ENCODE assay signal across 1 cellular context in genomic region chr1:211261229-211261628, GRCh38.
A peak's percentile ranks its signal among the peaks of the same experiment; 100 is the strongest.
TF ChIP-seq lines count a peak whose summit lies in the region.

No MANE protein-coding gene starts in this region.

TF ChIP-seq in GM12878, 131 proteins besides CTCF, POLR2A, EP300 and RAD21 (continued from another document):
- 0 out of 2 replicates have a peak, but pooled peaks have one; percentile 2 for TF ChIP-seq RELB (IDR thresholded peaks at IDR 0.05; ENCODE audit: low read depth)
- TF ChIP-seq ATF3 (IDR thresholded peaks at IDR 0.05; ENCODE audit: borderline replicate concordance, extremely low read depth, low read depth, low read length) = no peak
- no peak for TF ChIP-seq IRF5 (IDR thresholded peaks at IDR 0.05; ENCODE audit: borderline replicate concordance)
- no peak for TF ChIP-seq MEF2B (IDR thresholded peaks at IDR 0.05; ENCODE audit: partially characterized antibody, poor library complexity, severe bottlenecking)
